Comparison of ENCODE assay signal across 30 cellular contexts in the genomic region with DNA sequence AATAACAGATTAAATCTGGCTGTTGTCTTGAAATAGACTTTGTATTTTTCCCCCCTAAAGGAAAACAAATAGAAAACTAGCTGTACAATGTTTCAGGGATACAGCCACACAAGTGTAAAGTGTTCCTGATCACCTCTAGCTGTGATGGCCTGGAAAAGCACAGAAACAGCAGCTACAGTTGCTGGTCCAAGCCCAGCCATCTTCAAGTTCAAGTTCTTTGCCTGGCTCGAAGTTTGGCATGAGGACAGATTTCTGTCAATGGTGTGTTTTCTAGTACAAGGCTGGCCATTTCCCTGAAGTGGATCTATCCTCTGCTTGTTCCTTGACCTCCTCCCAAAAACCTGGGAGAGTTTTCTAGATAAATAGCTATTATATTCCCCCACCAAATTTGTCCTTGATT.
A peak's percentile ranks its signal among the peaks of the same experiment; 100 is the strongest.
DNase-seq lines count a peak whose midpoint lies in the region; ATAC-seq, FAIRE-seq and TF ChIP-seq lines count a peak whose summit lies in the region.
"Had no signal": no experiment of that assay in that cellular context is flagged by ENCODE, and none has a peak within 500 bp of the region (broad histone marks: within the 10 kb centered on the region; RNA-seq: fewer than 3 reads in every experiment).

No MANE protein-coding gene starts in this region.

- no peaks in the 10 kb centered on the region for H3K27me3 ChIP-seq in esophagus muscularis mucosa
- H3K27me3 ChIP-seq: BLaER1 had no signal

- no peaks in the 10 kb centered on the region for H3K9me3 ChIP-seq in HEK293 (ENCODE audit: control insufficient read depth, insufficient read depth, low read depth, low read length)
- no peaks in the 10 kb centered on the region for H3K9me3 ChIP-seq in esophagus muscularis mucosa
- H3K9me3 ChIP-seq: BE2C had no signal

- H3K27ac ChIP-seq in HEK293 (ENCODE audit: extremely low read depth, low read depth, low read length) (no peak overlapping the region), esophagus muscularis mucosa (replicated peaks in 1 of 4) (no peak overlapping the region)
- H3K27ac ChIP-seq: BLaER1 had no signal

- H3K36me3 Mint-ChIP-seq in activated CD4-positive, alpha-beta T cell treated with anti-CD3 and anti-CD28 coated beads, Interleukin-2, amount 10 ng/mL, durations not matched to agents 7 days and 5 days (ENCODE audit: low read depth), result no peaks in the 10 kb centered on the region
- H3K36me3 Mint-ChIP-seq: CD14-positive monocyte; CD4-positive, alpha-beta memory T cell; CD4-positive, CD25-positive, alpha-beta regulatory T cell; CD8-positive, alpha-beta memory T cell had no signal

- ATAC-seq in left cardiac atrium, result peak; percentile 35 to 44
- ATAC-seq in left ventricle myocardium superior, result peak; percentile 39
- ATAC-seq: GM12878 had no signal

- H3K4me3 Mint-ChIP-seq in activated CD4-positive, alpha-beta T cell treated with anti-CD3 and anti-CD28 coated beads, Interleukin-2, amount 10 ng/mL, durations not matched to agents 7 days and 5 days, result no peak overlapping the region
- H3K4me3 Mint-ChIP-seq: CD14-positive monocyte; CD4-positive, alpha-beta memory T cell; CD4-positive, CD25-positive, alpha-beta regulatory T cell; CD8-positive, alpha-beta memory T cell had no signal

- no peaks in the 10 kb centered on the region for H3K4me1 Mint-ChIP-seq in activated CD4-positive, alpha-beta T cell treated with anti-CD3 and anti-CD28 coated beads, Interleukin-2, amount 10 ng/mL, durations not matched to agents 7 days and 5 days
- H3K4me1 Mint-ChIP-seq: CD14-positive monocyte; CD4-positive, alpha-beta memory T cell; CD4-positive, CD25-positive, alpha-beta regulatory T cell; CD8-positive, alpha-beta memory T cell had no signal

- no peak for TF ChIP-seq POLR2A in esophagus muscularis mucosa (IDR thresholded peaks at IDR 0.05; ENCODE audit: low read depth)
- TF ChIP-seq POLR2A in H54 (IDR thresholded peaks at IDR 0.05; ENCODE audit: low read depth, low read length), result no peak

- H3K4me1 ChIP-seq in HEK293 (ENCODE audit: control insufficient read depth, insufficient read depth, low read length) (no peaks in the 10 kb centered on the region), esophagus muscularis mucosa (peaks cover 0 to 4% (median 0%) of the 10 kb centered on the region in 4 donors)
- H3K4me1 ChIP-seq: BE2C, BLaER1 had no signal

- H3K27me3 Mint-ChIP-seq in activated CD4-positive, alpha-beta T cell treated with anti-CD3 and anti-CD28 coated beads, Interleukin-2, amount 10 ng/mL, durations not matched to agents 7 days and 5 days, result peaks cover 2% of the 10 kb centered on the region

- intact Hi-C loops in left cardiac atrium (cut with DNase I), result no loop called here
- intact Hi-C loops in cardiac septum (cut with DNase I), result loop anchor here (5.0 kb wide), 1 partner anchor 37 kb away; no protein-coding TSS in a partner anchor
- intact Hi-C loops in esophagus muscularis mucosa (cut with DNase I), result no loop called here
- intact Hi-C loops in left ventricle myocardium superior (cut with micrococcal nuclease), result no loop called here

- CTCF ChIA-PET in HEK293 (lab: Yijun Ruan, JAX), result interaction anchor here (0.6 kb wide), 1 partner anchor 706 kb away, joined by 3 read pairs; no protein-coding TSS in a partner anchor
- CTCF ChIA-PET in activated CD4-positive, alpha-beta T cell treated with anti-CD3 and anti-CD28 coated beads, Interleukin-2, amount 10 ng/mL, durations not matched to agents 7 days and 5 days (lab: Charles Lee), result no interaction called here

- 29% methylated on average over 1 of the region's 1 CpG for WGBS in esophagus muscularis mucosa

- TF ChIP-seq EP300 in esophagus muscularis mucosa (IDR thresholded peaks at IDR 0.05), result no peak

- no peak for FAIRE-seq in H54 (lab: Jason Lieb, UNC)
- FAIRE-seq: A204.1, GM12878, GM12892, GM18507, GM19239 had no signal

- DNase-seq in left cardiac atrium (no peak), cardiac septum (ENCODE audit: low spot score) (no peak), esophagus muscularis mucosa (ENCODE audit: extremely low spot score) (peak; percentile 17), left ventricle myocardium superior (no peak), H54 (ENCODE audit: insufficient read length, low spot score) (no peak), HUDEP-2 (lab: John Stamatoyannopoulos, UW; ENCODE audit: unreplicated experiment in 76 of 76) (no peak)
- no peak for DNase-seq in activated CD4-positive, alpha-beta T cell treated with anti-CD3 and anti-CD28 coated beads, Interleukin-2, amount 10 ng/mL, durations not matched to agents 7 days and 5 days
- DNase-seq: 8988T; ACHN; BE2C; C1 segment of cervical spinal cord; CD4-positive, alpha-beta memory T cell; CD4-positive, CD25-positive, alpha-beta regulatory T cell; CD8-positive, alpha-beta memory T cell; COR-L47; DMS 273 treated with DMSO at 0.1 percent for 48 hours; DMS153; DMS53; DMS79; DND-41; EL; GDM1 had no signal

- no peaks in the 10 kb centered on the region for H3K9me3 Mint-ChIP-seq in activated CD4-positive, alpha-beta T cell treated with anti-CD3 and anti-CD28 coated beads, Interleukin-2, amount 10 ng/mL, durations not matched to agents 7 days and 5 days
- H3K9me3 Mint-ChIP-seq: CD8-positive, alpha-beta memory T cell had no signal

- H3K36me3 ChIP-seq in HEK293 (ENCODE audit: control insufficient read depth in 2 of 2, insufficient read depth in 1 of 2, low read length in 2 of 2), result no peaks in the 10 kb centered on the region
- no peaks in the 10 kb centered on the region for H3K36me3 ChIP-seq in esophagus muscularis mucosa
- H3K36me3 ChIP-seq: BE2C, BLaER1 had no signal

- POLR2A ChIA-PET in HEK293 (lab: Yijun Ruan, JAX), result no interaction called here
- POLR2A ChIA-PET in activated CD4-positive, alpha-beta T cell treated with anti-CD3 and anti-CD28 coated beads, Interleukin-2, amount 10 ng/mL, durations not matched to agents 7 days and 5 days (lab: Charles Lee), result no interaction called here

- H3K4me3 ChIP-seq in HEK293 (ENCODE audit: low read depth, low read length) (no peak overlapping the region), esophagus muscularis mucosa (no peak overlapping the region)
- H3K4me3 ChIP-seq: BLaER1, GM12878 had no signal

- TF ChIP-seq CTCF in HEK293 (tag by site-specific recombination; IDR thresholded peaks at IDR 0.05) (no peak), esophagus muscularis mucosa (IDR thresholded peaks at IDR 0.05) (no peak)

- no peak overlapping the region for H3K27ac Mint-ChIP-seq in activated CD4-positive, alpha-beta T cell treated with anti-CD3 and anti-CD28 coated beads, Interleukin-2, amount 10 ng/mL, durations not matched to agents 7 days and 5 days
- H3K27ac Mint-ChIP-seq: CD14-positive monocyte; CD4-positive, alpha-beta memory T cell; CD4-positive, CD25-positive, alpha-beta regulatory T cell; CD8-positive, alpha-beta memory T cell had no signal

TF ChIP-seq in HEK293, 187 proteins besides CTCF, POLR2A, EP300 and RAD21:
- TF ChIP-seq, protein P1, sequence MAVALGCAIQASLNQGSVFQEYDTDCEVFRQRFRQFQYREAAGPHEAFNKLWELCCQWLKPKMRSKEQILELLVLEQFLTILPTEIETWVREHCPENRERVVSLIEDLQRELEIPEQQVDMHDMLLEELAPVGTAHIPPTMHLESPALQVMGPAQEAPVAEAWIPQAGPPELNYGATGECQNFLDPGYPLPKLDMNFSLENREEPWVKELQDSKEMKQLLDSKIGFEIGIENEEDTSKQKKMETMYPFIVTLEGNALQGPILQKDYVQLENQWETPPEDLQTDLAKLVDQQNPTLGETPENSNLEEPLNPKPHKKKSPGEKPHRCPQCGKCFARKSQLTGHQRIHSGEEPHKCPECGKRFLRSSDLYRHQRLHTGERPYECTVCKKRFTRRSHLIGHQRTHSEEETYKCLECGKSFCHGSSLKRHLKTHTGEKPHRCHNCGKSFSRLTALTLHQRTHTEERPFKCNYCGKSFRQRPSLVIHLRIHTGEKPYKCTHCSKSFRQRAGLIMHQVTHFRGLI (tag by site-specific recombination; IDR thresholded peaks at IDR 0.05), result peak; percentile 80
- TF ChIP-seq, protein P2, sequence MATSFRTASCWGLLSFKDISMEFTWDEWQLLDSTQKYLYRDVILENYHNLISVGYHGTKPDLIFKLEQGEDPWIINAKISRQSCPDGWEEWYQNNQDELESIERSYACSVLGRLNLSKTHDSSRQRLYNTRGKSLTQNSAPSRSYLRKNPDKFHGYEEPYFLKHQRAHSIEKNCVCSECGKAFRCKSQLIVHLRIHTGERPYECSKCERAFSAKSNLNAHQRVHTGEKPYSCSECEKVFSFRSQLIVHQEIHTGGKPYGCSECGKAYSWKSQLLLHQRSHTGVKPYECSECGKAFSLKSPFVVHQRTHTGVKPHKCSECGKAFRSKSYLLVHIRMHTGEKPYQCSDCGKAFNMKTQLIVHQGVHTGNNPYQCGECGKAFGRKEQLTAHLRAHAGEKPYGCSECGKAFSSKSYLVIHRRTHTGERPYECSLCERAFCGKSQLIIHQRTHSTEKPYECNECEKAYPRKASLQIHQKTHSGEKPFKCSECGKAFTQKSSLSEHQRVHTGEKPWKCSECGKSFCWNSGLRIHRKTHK (tag by site-specific recombination; IDR thresholded peaks at IDR 0.05), result no peak
TF ChIP-seq in HEK293: peak in this region for 1.
